In the genomic region with DNA sequence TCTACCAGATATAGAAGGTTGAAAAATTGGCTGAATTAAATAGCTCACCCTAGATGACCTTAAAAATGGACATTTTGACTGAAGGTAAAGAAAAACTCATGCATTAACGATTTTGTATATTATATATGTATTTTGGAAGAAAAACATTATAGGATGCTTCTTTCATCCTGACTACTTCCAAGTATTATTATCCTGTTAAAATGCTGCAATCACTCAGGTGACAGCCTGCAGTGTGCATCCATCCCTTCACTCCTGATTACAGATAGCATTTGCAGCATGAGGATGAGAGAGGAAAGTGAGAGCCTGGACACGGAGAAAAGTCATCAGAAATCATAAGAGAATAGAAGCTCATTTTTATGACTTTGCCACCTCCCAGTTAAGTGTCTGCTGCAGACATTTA, we compare ENCODE assay signal across 4 cellular contexts.
"Had no signal": no experiment of that assay in that cellular context is flagged by ENCODE, and none has a peak within 500 bp of the region (broad histone marks: within the 10 kb centered on the region; RNA-seq: fewer than 3 reads in every experiment).

No MANE protein-coding gene starts in this region.

- H3K4me2 ChIP-seq: GM23338 had no signal

- DNase-seq: H9, HCEC 1CT, IMR-90 had no signal

- H2AFZ ChIP-seq: GM23338 had no signal

- H3K4me3 ChIP-seq: GM23338 had no signal
